ENCODE assay signal across 19 cellular contexts in genomic region chr1:169623132-169623926, GRCh38. TPM values are rescaled to one million over a fixed set of nuclear protein-coding genes. Genes with fewer than 3 reads are reported as not detected.
DNase-seq lines count a peak whose midpoint lies in the region; ATAC-seq and TF ChIP-seq lines count a peak whose summit lies in the region.
"Had no signal": no experiment of that assay in that cellular context is flagged by ENCODE, and none has a peak within 500 bp of the region (broad histone marks: within the 10 kb centered on the region; RNA-seq: fewer than 3 reads in every experiment).

No MANE protein-coding gene starts in this region.

- H3K4me3 Mint-ChIP-seq in activated CD4-positive, alpha-beta memory T cell treated with anti-CD3 and anti-CD28 coated beads for 36 hours = no peak overlapping the region
- no peak overlapping the region for H3K4me3 Mint-ChIP-seq in activated CD4-positive, alpha-beta memory T cell treated with anti-CD3 and anti-CD28 coated beads, Interleukin-2, amount 10 ng/mL, durations not matched to agents 7 days and 5 days
- no peak overlapping the region for H3K4me3 Mint-ChIP-seq in CD4-positive, alpha-beta T cell

- peak overlapping the region; percentile 20 for H3K4me2 ChIP-seq in Loucy (ENCODE audit: low read depth, low read length, poor library complexity, severe bottlenecking)

- CTCF ChIA-PET in activated CD4-positive, alpha-beta memory T cell treated with anti-CD3 and anti-CD28 coated beads for 36 hours (lab: Charles Lee) = interaction anchor here (0.9 kb wide), 1 partner anchor 89 kb away, joined by 3 read pairs; no protein-coding TSS in a partner anchor
- CTCF ChIA-PET in activated CD4-positive, alpha-beta memory T cell treated with anti-CD3 and anti-CD28 coated beads, Interleukin-2, amount 10 ng/mL, durations not matched to agents 7 days and 5 days (lab: Charles Lee) = no interaction called here
- CTCF ChIA-PET in CD4-positive, alpha-beta T cell (lab: Charles Lee) = interaction anchor here (1.1 kb wide), 1 partner anchor 11 kb away, joined by 3 read pairs; no protein-coding TSS in a partner anchor

- H3K36me3 ChIP-seq in Loucy (ENCODE audit: insufficient read depth, low read length) (no peaks in the 10 kb centered on the region), esophagus muscularis mucosa (no peaks in the 10 kb centered on the region), gastroesophageal sphincter (no peaks in the 10 kb centered on the region), HAP-1 (replicated peaks) (no peaks in the 10 kb centered on the region)

- H3K4me1 ChIP-seq in Loucy (ENCODE audit: insufficient read depth, low read length, poor library complexity, severe bottlenecking) (peaks cover 51% of the 10 kb centered on the region), esophagus muscularis mucosa (no peaks in the 10 kb centered on the region), gastroesophageal sphincter (no peaks in the 10 kb centered on the region), HAP-1 (no peaks in the 10 kb centered on the region)
- H3K4me1 ChIP-seq: Caco-2 had no signal

- POLR2A ChIA-PET in activated CD4-positive, alpha-beta memory T cell treated with anti-CD3 and anti-CD28 coated beads for 36 hours (lab: Charles Lee) = no interaction called here
- POLR2A ChIA-PET in activated CD4-positive, alpha-beta memory T cell treated with anti-CD3 and anti-CD28 coated beads, Interleukin-2, amount 10 ng/mL, durations not matched to agents 7 days and 5 days (lab: Charles Lee) = no interaction called here
- POLR2A ChIA-PET in CD4-positive, alpha-beta T cell (lab: Charles Lee) = interaction anchor here (2.1 kb wide), 1 partner anchor 70 kb away, joined by 4 read pairs; no protein-coding TSS in a partner anchor

- DNase-seq in activated CD4-positive, alpha-beta memory T cell treated with anti-CD3 and anti-CD28 coated beads for 36 hours = no peak
- DNase-seq in activated CD4-positive, alpha-beta memory T cell treated with anti-CD3 and anti-CD28 coated beads, Interleukin-2, amount 10 ng/mL, durations not matched to agents 7 days and 5 days = no peak
- no peak for DNase-seq in CD4-positive, alpha-beta T cell
- DNase-seq in esophagus muscularis mucosa (ENCODE audit: extremely low spot score) (peak; percentile 45), HAP-1 (ENCODE audit: low spot score in 2 of 2) (no peak)
- DNase-seq: Caco-2, DMS153, EL, MV-4-11, NCI-H1417 treated with DMSO at 0.1 percent for 48 hours, NCI-H1930, NCI-H2171, NCI-H446, RPMI8226 had no signal

- H3K9me3 Mint-ChIP-seq in activated CD4-positive, alpha-beta memory T cell treated with anti-CD3 and anti-CD28 coated beads for 36 hours = no peaks in the 10 kb centered on the region
- H3K9me3 Mint-ChIP-seq in activated CD4-positive, alpha-beta memory T cell treated with anti-CD3 and anti-CD28 coated beads, Interleukin-2, amount 10 ng/mL, durations not matched to agents 7 days and 5 days = peaks cover 10% of the 10 kb centered on the region
- no peaks in the 10 kb centered on the region for H3K9me3 Mint-ChIP-seq in CD4-positive, alpha-beta T cell

- no peaks in the 10 kb centered on the region for H3K27me3 Mint-ChIP-seq in activated CD4-positive, alpha-beta memory T cell treated with anti-CD3 and anti-CD28 coated beads for 36 hours
- no peaks in the 10 kb centered on the region for H3K27me3 Mint-ChIP-seq in activated CD4-positive, alpha-beta memory T cell treated with anti-CD3 and anti-CD28 coated beads, Interleukin-2, amount 10 ng/mL, durations not matched to agents 7 days and 5 days
- no peaks in the 10 kb centered on the region for H3K27me3 Mint-ChIP-seq in CD4-positive, alpha-beta T cell

- no peak overlapping the region for H3K27ac ChIP-seq in CD4-positive, alpha-beta T cell (ENCODE audit: low read depth, low read length)
- H3K27ac ChIP-seq in esophagus muscularis mucosa (replicated peaks in 1 of 4) (no peak overlapping the region), gastroesophageal sphincter (no peak overlapping the region)
- H3K27ac ChIP-seq: C4-2B had no signal

- intact Hi-C loops in activated CD4-positive, alpha-beta memory T cell treated with anti-CD3 and anti-CD28 coated beads for 36 hours (cut with micrococcal nuclease) = loop anchor here (2.0 kb wide), 1 partner anchor 23 kb away; no protein-coding TSS in a partner anchor
- intact Hi-C loops in CD4-positive, alpha-beta T cell (cut with DNase I, micrococcal nuclease) = no loop called here
- intact Hi-C loops in esophagus muscularis mucosa (cut with DNase I) = no loop called here

- peak overlapping the region; percentile 22 for H3K9ac ChIP-seq in Loucy (ENCODE audit: low read depth, low read length, poor library complexity, severe bottlenecking)

- H2AFZ ChIP-seq in Loucy (ENCODE audit: low read length) = no peak overlapping the region; the same call in 1 of the 2 replicates

- no peak for TF ChIP-seq POLR2A in esophagus muscularis mucosa (IDR thresholded peaks at IDR 0.05; ENCODE audit: low read depth)
- TF ChIP-seq POLR2A in gastroesophageal sphincter (IDR thresholded peaks at IDR 0.05) = no peak

- no peaks in the 10 kb centered on the region for H4K20me1 ChIP-seq in Loucy (ENCODE audit: insufficient read depth, low read length, poor library complexity, severe bottlenecking)

- H3K9me3 ChIP-seq in CD4-positive, alpha-beta T cell (ENCODE audit: control insufficient read depth, low read length) = no peaks in the 10 kb centered on the region
- H3K9me3 ChIP-seq in Loucy (ENCODE audit: insufficient read depth, low read depth, low read length) (no peaks in the 10 kb centered on the region), esophagus muscularis mucosa (no peaks in the 10 kb centered on the region), gastroesophageal sphincter (no peaks in the 10 kb centered on the region), HAP-1 (no peaks in the 10 kb centered on the region)
- H3K9me3 ChIP-seq: Caco-2 had no signal

- TF ChIP-seq CTCF in CD4-positive, alpha-beta T cell (IDR thresholded peaks at IDR 0.05) = no peak
- no peak for TF ChIP-seq CTCF in Loucy (conservative IDR thresholded peaks at IDR 0.05; ENCODE audit: low read length)
- no peak for TF ChIP-seq CTCF in esophagus muscularis mucosa (IDR thresholded peaks at IDR 0.05)
- TF ChIP-seq CTCF in gastroesophageal sphincter (IDR thresholded peaks at IDR 0.05) = no peak

- H3K4me3 ChIP-seq in Loucy (ENCODE audit: low read length, poor library complexity, severe bottlenecking) = no peak overlapping the region
- no peak overlapping the region for H3K4me3 ChIP-seq in esophagus muscularis mucosa
- no peak overlapping the region for H3K4me3 ChIP-seq in gastroesophageal sphincter
- H3K4me3 ChIP-seq in HAP-1 = no peak overlapping the region

- 84% methylated on average over 6 of the region's 6 CpGs for WGBS in esophagus muscularis mucosa
- WGBS in gastroesophageal sphincter (ENCODE audit: low coverage in 1 of 2), 2 donors = 81 to 94% methylated on average over 4 to 5 of the region's 6 CpGs

- H3K27me3 ChIP-seq in CD4-positive, alpha-beta T cell (ENCODE audit: control insufficient read depth, insufficient read depth, low read length) = no peaks in the 10 kb centered on the region
- no peaks in the 10 kb centered on the region for H3K27me3 ChIP-seq in Loucy (ENCODE audit: insufficient read depth, low read length, poor library complexity, severe bottlenecking)
- peaks cover 0 to 8% (median 0%) of the 10 kb centered on the region in 4 donors for H3K27me3 ChIP-seq in esophagus muscularis mucosa
- no peaks in the 10 kb centered on the region for H3K27me3 ChIP-seq in gastroesophageal sphincter
- H3K27me3 ChIP-seq in HAP-1 (ENCODE audit: low read depth) = no peaks in the 10 kb centered on the region; the same call in 1 of the 2 replicates

- in situ Hi-C loops in HAP-1 (cut with MboI; ENCODE audit: low sequenced_read_pairs) = no loop called here

- TF ChIP-seq EP300 in esophagus muscularis mucosa (IDR thresholded peaks at IDR 0.05) = no peak
- TF ChIP-seq EP300 in gastroesophageal sphincter (IDR thresholded peaks at IDR 0.05) = no peak

- H3K9me2 ChIP-seq in Loucy (replicated peaks; ENCODE audit: low read depth, low read length) = no peaks in the 10 kb centered on the region

- peaks cover 39% of the 10 kb centered on the region for H3K4me1 Mint-ChIP-seq in activated CD4-positive, alpha-beta memory T cell treated with anti-CD3 and anti-CD28 coated beads for 36 hours (ENCODE audit: low read depth)
- peaks cover 21% of the 10 kb centered on the region for H3K4me1 Mint-ChIP-seq in activated CD4-positive, alpha-beta memory T cell treated with anti-CD3 and anti-CD28 coated beads, Interleukin-2, amount 10 ng/mL, durations not matched to agents 7 days and 5 days
- H3K4me1 Mint-ChIP-seq in CD4-positive, alpha-beta T cell (ENCODE audit: low read depth) = peaks cover 65% of the 10 kb centered on the region

- peaks cover 17% of the 10 kb centered on the region; the same call in 1 of the 2 replicates for H3F3A ChIP-seq in Loucy (ENCODE audit: low read depth)

- no peaks in the 10 kb centered on the region for H3K36me3 Mint-ChIP-seq in activated CD4-positive, alpha-beta memory T cell treated with anti-CD3 and anti-CD28 coated beads for 36 hours
- peaks cover 3% of the 10 kb centered on the region for H3K36me3 Mint-ChIP-seq in activated CD4-positive, alpha-beta memory T cell treated with anti-CD3 and anti-CD28 coated beads, Interleukin-2, amount 10 ng/mL, durations not matched to agents 7 days and 5 days (ENCODE audit: low read depth)
- no peaks in the 10 kb centered on the region for H3K36me3 Mint-ChIP-seq in CD4-positive, alpha-beta T cell (ENCODE audit: low read depth)

- H3K79me2 ChIP-seq in Loucy (ENCODE audit: insufficient read depth, low read length) = no peaks in the 10 kb centered on the region

- ATAC-seq in CD4-positive, alpha-beta T cell (ENCODE audit: poor library complexity) = peak; percentile 41
- ATAC-seq in GM21515 (IDR thresholded peaks at IDR 0.05; ENCODE audit: unreplicated experiment) = no peak
- no peak for ATAC-seq in gastroesophageal sphincter

- H3K27ac Mint-ChIP-seq in activated CD4-positive, alpha-beta memory T cell treated with anti-CD3 and anti-CD28 coated beads for 36 hours = peak overlapping the region; percentile 57
- H3K27ac Mint-ChIP-seq in activated CD4-positive, alpha-beta memory T cell treated with anti-CD3 and anti-CD28 coated beads, Interleukin-2, amount 10 ng/mL, durations not matched to agents 7 days and 5 days = no peak overlapping the region
- peak overlapping the region; percentile 64 for H3K27ac Mint-ChIP-seq in CD4-positive, alpha-beta T cell

RNA-seq across cellular contexts. Expression of gene SELP, which starts 6.6 kb away (rescaled TPM):
- total RNA-seq in activated CD4-positive, alpha-beta memory T cell treated with anti-CD3 and anti-CD28 coated beads for 36 hours = under 1 TPM; 0.70 to 0.97 TPM
- total RNA-seq in activated CD4-positive, alpha-beta memory T cell treated with anti-CD3 and anti-CD28 coated beads, Interleukin-2, amount 10 ng/mL, durations not matched to agents 7 days and 5 days = under 1 TPM; 0.45 to 0.83 TPM
- 1 to 10 TPM; 1.3 to 1.4 TPM for total RNA-seq in CD4-positive, alpha-beta T cell
- total RNA-seq in esophagus muscularis mucosa (10 to 100 TPM in 1 of 4 donors, 1 to 10 TPM in 3; 2.9 to 28.0 (median 7.5) TPM), gastroesophageal sphincter (10 to 100 TPM in 2 of 4 donors, 1 to 10 TPM in 2; 1.9 to 26.0 (median 8.0) TPM)
- total RNA-seq: Caco-2, H1 had no signal

RNA-seq across cellular contexts. Expression of gene F5, which starts 37.0 kb away (rescaled TPM):
- 10 to 100 TPM; 50.8 to 51.1 TPM for total RNA-seq in activated CD4-positive, alpha-beta memory T cell treated with anti-CD3 and anti-CD28 coated beads for 36 hours
- 10 to 100 TPM in 1 of 2 experiments, 1 to 10 TPM in 1; 8.9 to 11.0 TPM for total RNA-seq in activated CD4-positive, alpha-beta memory T cell treated with anti-CD3 and anti-CD28 coated beads, Interleukin-2, amount 10 ng/mL, durations not matched to agents 7 days and 5 days
- total RNA-seq in CD4-positive, alpha-beta T cell = 1 to 10 TPM; 5.4 to 6.2 TPM
- total RNA-seq in esophagus muscularis mucosa (1 to 10 TPM in 1 of 4 donors, under 1 TPM in 2, not detected in 1; 0.13 to 1.2 (median 0.34) TPM), gastroesophageal sphincter (1 to 10 TPM in 1 of 4 donors, under 1 TPM in 2, not detected in 1; 0.12 to 3.5 (median 0.42) TPM)

Comparison
In these comparisons a context has a peak if more than half of its experiments do, and no peak if none do; other contexts are left out.
1. RNA of gene F5, which starts 37.0 kb away (total RNA-seq): 50.8 to 51.1 TPM in activated CD4-positive, alpha-beta memory T cell treated with anti-CD3 and anti-CD28 coated beads for 36 hours; 8.9 to 11.0 TPM in activated CD4-positive, alpha-beta memory T cell treated with anti-CD3 and anti-CD28 coated beads, Interleukin-2, amount 10 ng/mL, durations not matched to agents 7 days and 5 days, 5.4 to 6.2 TPM in CD4-positive, alpha-beta T cell, 0.12 to 3.5 TPM in gastroesophageal sphincter and 0.13 to 1.2 TPM in esophagus muscularis mucosa; every median in the first group is over 4 times any median in the second.